In genomic region chr11:47895035-47895434, GRCh38 we compare ENCODE assay signal across 28 cellular contexts. TPM values are rescaled to one million over a fixed set of nuclear protein-coding genes. Genes with fewer than 3 reads are reported as not detected.
A peak's percentile ranks its signal among the peaks of the same experiment; 100 is the strongest.
DNase-seq lines count a peak whose midpoint lies in the region; ATAC-seq, FAIRE-seq and TF ChIP-seq lines count a peak whose summit lies in the region.
"Had no signal": no experiment of that assay in that cellular context is flagged by ENCODE, and none has a peak within 500 bp of the region (broad histone marks: within the 10 kb centered on the region; RNA-seq: fewer than 3 reads in every experiment).

No MANE protein-coding gene starts in this region.

- no peak overlapping the region for H3K27ac Mint-ChIP-seq in progenitor cell of endocrine pancreas
- H3K27ac Mint-ChIP-seq: CD14-positive monocyte; CD4-positive, alpha-beta memory T cell had no signal

- peaks cover 17% of the 10 kb centered on the region for H3K4me1 ChIP-seq in OCI-LY7 (ENCODE audit: insufficient read depth, low read length, poor library complexity, severe bottlenecking)
- H3K4me1 ChIP-seq: BE2C had no signal

- H3K9me3 ChIP-seq in OCI-LY7 (ENCODE audit: low read length): no peaks in the 10 kb centered on the region
- H3K9me3 ChIP-seq: BE2C had no signal

- no peaks in the 10 kb centered on the region for H3K36me3 ChIP-seq in OCI-LY7 (ENCODE audit: insufficient read depth, low read length)
- H3K36me3 ChIP-seq: BE2C, BLaER1 had no signal

- FAIRE-seq in GM12892 (lab: Jason Lieb, UNC): peak; percentile 68
- FAIRE-seq: A204.1, GM12878, GM19239 had no signal

- H3K4me2 ChIP-seq in OCI-LY7 (ENCODE audit: low read length): no peak overlapping the region
- H3K4me2 ChIP-seq: BLaER1 had no signal

- H3K27me3 Mint-ChIP-seq in progenitor cell of endocrine pancreas: no peaks in the 10 kb centered on the region
- H3K27me3 Mint-ChIP-seq: CD4-positive, alpha-beta memory T cell had no signal

- TF ChIP-seq POLR2A in GM12892 (IDR thresholded peaks at IDR 0.05; ENCODE audit: low read depth, low read length): no peak

- CTCF ChIA-PET in HEK293T (lab: Yijun Ruan, JAX): no interaction called here
- CTCF ChIA-PET in OCI-LY7 (lab: Charles Lee; ENCODE audit: unreplicated experiment): no interaction called here

- H3K4me1 Mint-ChIP-seq in progenitor cell of endocrine pancreas (ENCODE audit: low read depth): no peaks in the 10 kb centered on the region

- POLR2A ChIA-PET in HEK293T (lab: Yijun Ruan, JAX): no interaction called here
- POLR2A ChIA-PET in OCI-LY7 (lab: Charles Lee): no interaction called here

- peaks cover 3% of the 10 kb centered on the region for H3K9me3 Mint-ChIP-seq in progenitor cell of endocrine pancreas (ENCODE audit: low read depth)
- H3K9me3 Mint-ChIP-seq: CD8-positive, alpha-beta memory T cell had no signal

- H3K79me2 ChIP-seq in OCI-LY7 (ENCODE audit: insufficient read depth, low read depth, low read length): no peaks in the 10 kb centered on the region

- H3K4me3 Mint-ChIP-seq in progenitor cell of endocrine pancreas (ENCODE audit: low read depth): no peak overlapping the region
- H3K4me3 Mint-ChIP-seq: CD14-positive monocyte; CD4-positive, alpha-beta memory T cell; CD8-positive, alpha-beta memory T cell had no signal

- H4K20me1 ChIP-seq in OCI-LY7 (ENCODE audit: insufficient read depth, low read length): no peaks in the 10 kb centered on the region
- H4K20me1 ChIP-seq: BLaER1 had no signal

- BruUV-seq in OCI-LY7 (replicated peaks; lab: Mats Ljungman, UMichigan): no TSS peak

- no peak overlapping the region for H3K4me3 ChIP-seq in OCI-LY7 (ENCODE audit: low read depth, low read length, poor library complexity, severe bottlenecking)
- H3K4me3 ChIP-seq: BLaER1, GM12878 had no signal

- H3K9me2 ChIP-seq in OCI-LY7 (ENCODE audit: insufficient read depth, low read length): no peaks in the 10 kb centered on the region

- no peaks in the 10 kb centered on the region for H3K36me3 Mint-ChIP-seq in progenitor cell of endocrine pancreas (ENCODE audit: insufficient read depth)
- H3K36me3 Mint-ChIP-seq: CD14-positive monocyte; CD4-positive, CD25-positive, alpha-beta regulatory T cell; CD8-positive, alpha-beta memory T cell had no signal

- no peak overlapping the region for H2AFZ ChIP-seq in OCI-LY7 (ENCODE audit: low read length)

- ATAC-seq in HG02884 (IDR thresholded peaks at IDR 0.05; ENCODE audit: unreplicated experiment): no peak
- ATAC-seq: GM12878 had no signal

- DNase-seq in GM12892 (ENCODE audit: insufficient read length) (no peak), HEK293T (ENCODE audit: extremely low spot score) (no peak), NCI-H82 treated with DMSO at 0.1 percent for 48 hours (lab: John Stamatoyannopoulos, UW; ENCODE audit: unreplicated experiment) (peak; percentile 23), OCI-LY7 (ENCODE audit: low spot score) (no peak), NCI-H187 treated with DMSO at 0.1 percent for 48 hours (lab: John Stamatoyannopoulos, UW) (no peak), progenitor cell of endocrine pancreas (ENCODE audit: low spot score, unreplicated experiment) (no peak)
- DNase-seq in activated CD8-positive, alpha-beta memory T cell treated with anti-CD3 and anti-CD28 coated beads, Interleukin-2, amount 50 U/mL, for 4 hours: no peak
- DNase-seq: 8988T; ACHN; BE2C; C1 segment of cervical spinal cord; CD4-positive, alpha-beta memory T cell; CD4-positive, CD25-positive, alpha-beta regulatory T cell; CD8-positive, alpha-beta memory T cell; COR-L47; DMS 273 treated with DMSO at 0.1 percent for 48 hours; DMS153; DMS53; DMS79; DND-41; EL; GDM1 had no signal

- intact Hi-C loops in OCI-LY7 (cut with micrococcal nuclease; ENCODE audit: unreplicated experiment): no loop called here

- H3K27ac ChIP-seq in OCI-LY7 (ENCODE audit: low read depth, low read length, poor library complexity, severe bottlenecking): no peak overlapping the region
- H3K27ac ChIP-seq: BLaER1 had no signal

- TF ChIP-seq CTCF in OCI-LY7 (conservative IDR thresholded peaks at IDR 0.05; ENCODE audit: low read length): 0 out of 2 replicates have a peak, but pooled peaks have one; percentile 22
- no peak for TF ChIP-seq CTCF in progenitor cell of endocrine pancreas (IDR thresholded peaks at IDR 0.05; ENCODE audit: unreplicated experiment)

TF ChIP-seq in HEK293T, 16 proteins besides CTCF, POLR2A, EP300 and RAD21:
- TF ChIP-seq ARNT (IDR thresholded peaks at IDR 0.05): no peak
- TF ChIP-seq FOXK2 (IDR thresholded peaks at IDR 0.05): no peak
- no peak for TF ChIP-seq ELF4 (IDR thresholded peaks at IDR 0.05)
- TF ChIP-seq, protein P1, sequence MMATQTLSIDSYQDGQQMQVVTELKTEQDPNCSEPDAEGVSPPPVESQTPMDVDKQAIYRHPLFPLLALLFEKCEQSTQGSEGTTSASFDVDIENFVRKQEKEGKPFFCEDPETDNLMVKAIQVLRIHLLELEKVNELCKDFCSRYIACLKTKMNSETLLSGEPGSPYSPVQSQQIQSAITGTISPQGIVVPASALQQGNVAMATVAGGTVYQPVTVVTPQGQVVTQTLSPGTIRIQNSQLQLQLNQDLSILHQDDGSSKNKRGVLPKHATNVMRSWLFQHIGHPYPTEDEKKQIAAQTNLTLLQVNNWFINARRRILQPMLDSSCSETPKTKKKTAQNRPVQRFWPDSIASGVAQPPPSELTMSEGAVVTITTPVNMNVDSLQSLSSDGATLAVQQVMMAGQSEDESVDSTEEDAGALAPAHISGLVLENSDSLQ (IDR thresholded peaks at IDR 0.05): peak; percentile 54; the same call in 1 of the 2 replicates
- no peak for TF ChIP-seq CTBP1 (IDR thresholded peaks at IDR 0.05; ENCODE audit: borderline replicate concordance)
- TF ChIP-seq LEF1 (IDR thresholded peaks at IDR 0.05; ENCODE audit: borderline replicate concordance): no peak

RNA-seq across cellular contexts. Expression of gene NUP160, which starts 46.9 kb away (rescaled TPM):
- 37.2 TPM for polyA plus RNA-seq in GM12892 (2012; ENCODE audit: missing spikeins)
- 23.9 and 32.0 TPM in 2 replicates for total RNA-seq in OCI-LY7 (2014; rRNA removed; shearing (Covaris generic))
- total RNA-seq in OCI-LY7 (2022) (65.6 and 70.6 TPM in 2 replicates), progenitor cell of endocrine pancreas (80.7 and 82.7 TPM in 2 replicates)
